In the genomic region with DNA sequence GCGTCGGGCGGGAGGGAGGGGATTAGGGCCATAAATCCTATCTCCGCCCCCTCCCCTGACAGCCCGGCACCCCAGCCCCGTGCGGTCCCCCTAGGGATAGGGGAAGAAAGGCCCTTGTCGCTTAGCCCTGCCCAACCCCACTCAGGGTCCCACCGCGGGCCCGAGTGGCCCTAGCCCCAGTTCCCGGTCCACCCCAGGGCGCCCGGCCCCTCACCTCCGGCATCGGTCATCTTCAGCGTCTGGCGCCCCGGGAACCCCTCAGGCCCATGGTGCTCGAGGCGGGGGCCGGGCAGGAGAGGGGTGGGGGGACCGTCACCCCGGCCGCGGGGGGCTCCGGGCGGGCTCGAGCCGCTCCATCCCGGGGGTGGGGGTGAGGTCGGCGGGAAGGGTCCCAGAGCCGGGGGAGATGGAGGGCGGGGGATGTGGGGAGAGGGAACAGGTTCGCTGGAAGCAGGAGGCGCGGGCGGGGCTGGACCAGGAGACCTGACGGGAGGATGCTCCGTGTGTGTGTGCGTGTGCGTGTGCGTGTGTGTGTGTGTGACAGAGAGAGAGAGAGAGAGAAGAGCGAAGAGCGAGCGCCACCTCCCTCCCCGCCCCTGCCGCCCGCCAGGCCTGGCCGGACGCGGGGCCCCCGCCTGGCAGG, we compare ENCODE assay signal across 8 cellular contexts. TPM values are rescaled to one million over a fixed set of nuclear protein-coding genes. Genes with fewer than 3 reads are reported as not detected.
DNase-seq lines count a peak whose midpoint lies in the region; ATAC-seq, FAIRE-seq and TF ChIP-seq lines count a peak whose summit lies in the region.

No MANE protein-coding gene starts in this region.

- H3K27ac Mint-ChIP-seq in activated T-cell treated with anti-CD3 and anti-CD28 coated beads, Interleukin-2, amount 50 U/mL, for 24 hours, result peak overlapping the region; percentile 37
- no peak overlapping the region for H3K27ac Mint-ChIP-seq in T-cell
- peak overlapping the region; percentile 44 for H3K27ac Mint-ChIP-seq in mesothelial cell of epicardium

- no peaks in the 10 kb centered on the region for H3K9me3 Mint-ChIP-seq in activated T-cell treated with anti-CD3 and anti-CD28 coated beads, Interleukin-2, amount 50 U/mL, for 24 hours
- no peaks in the 10 kb centered on the region for H3K9me3 Mint-ChIP-seq in T-cell
- no peaks in the 10 kb centered on the region for H3K9me3 Mint-ChIP-seq in mesothelial cell of epicardium

- POLR2A ChIA-PET in T-cell (lab: Charles Lee), result no interaction called here

- no peak for TF ChIP-seq CTCF in mesothelial cell of epicardium (IDR thresholded peaks at IDR 0.05; ENCODE audit: unreplicated experiment)

- peak overlapping the region; percentile 56 for H3K4me3 Mint-ChIP-seq in activated T-cell treated with anti-CD3 and anti-CD28 coated beads, Interleukin-2, amount 50 U/mL, for 24 hours
- H3K4me3 Mint-ChIP-seq in T-cell (peak overlapping the region; percentile 49 to 73 (median 66)), mesothelial cell of epicardium (peak overlapping the region; percentile 93)

- H3K27me3 Mint-ChIP-seq in activated T-cell treated with anti-CD3 and anti-CD28 coated beads, Interleukin-2, amount 50 U/mL, for 24 hours, result peaks cover 26% of the 10 kb centered on the region
- peaks cover 12 to 13% of the 10 kb centered on the region in 2 donors for H3K27me3 Mint-ChIP-seq in T-cell
- H3K27me3 Mint-ChIP-seq in mesothelial cell of epicardium (ENCODE audit: low read depth), result peaks cover 8% of the 10 kb centered on the region

- peaks cover 20% of the 10 kb centered on the region for H3K36me3 Mint-ChIP-seq in activated T-cell treated with anti-CD3 and anti-CD28 coated beads, Interleukin-2, amount 50 U/mL, for 24 hours (ENCODE audit: low read depth)
- no peaks in the 10 kb centered on the region for H3K36me3 Mint-ChIP-seq in T-cell
- H3K36me3 Mint-ChIP-seq in mesothelial cell of epicardium, result no peaks in the 10 kb centered on the region

- CTCF ChIA-PET in T-cell (lab: Charles Lee), result interaction anchor here in 1 of 2 donors (0.6 to 1.5 kb wide), 3 partner anchors 12 to 40 kb away, joined by 4 to 6 read pairs (median 4); no protein-coding TSS in a partner anchor

- no peak for FAIRE-seq in GM19239 (lab: Jason Lieb, UNC)

- ATAC-seq in T-cell (replicated peaks in 1 of 4) (peak; percentile 61 to 70 (median 64)), GM18907 (IDR thresholded peaks at IDR 0.05; ENCODE audit: unreplicated experiment) (no peak), GM21526 (IDR thresholded peaks at IDR 0.05; ENCODE audit: low FRiP score, unreplicated experiment) (no peak)

- peak; percentile 54 for DNase-seq in activated T-cell treated with anti-CD3 and anti-CD28 coated beads, Interleukin-2, amount 50 U/mL, for 24 hours
- no peak for DNase-seq in activated T-cell treated with anti-CD3 and anti-CD28 coated beads for 4 hours
- DNase-seq in T-cell, result peak in 26 of 34 experiments; percentile 27 to 62 (median 50)
- peak; percentile 26 to 56 for DNase-seq in dermis microvascular lymphatic vessel endothelial cell (ENCODE audit: low read depth in 2 of 2)
- DNase-seq in mesothelial cell of epicardium (ENCODE audit: low spot score in 2 of 2, unreplicated experiment in 2 of 2), result peak in 1 of 2 experiments; percentile 64
- no peak for DNase-seq in GM19239 (ENCODE audit: insufficient read length, low spot score)

- peaks cover 22% of the 10 kb centered on the region for H3K4me1 Mint-ChIP-seq in activated T-cell treated with anti-CD3 and anti-CD28 coated beads, Interleukin-2, amount 50 U/mL, for 24 hours (ENCODE audit: low read depth)
- H3K4me1 Mint-ChIP-seq in T-cell, result peaks cover 23 to 37% (median 34%) of the 10 kb centered on the region in 3 donors
- peaks cover 20% of the 10 kb centered on the region for H3K4me1 Mint-ChIP-seq in mesothelial cell of epicardium

RNA-seq across cellular contexts. Expression of gene SAMD14, which starts 0.5 kb away (rescaled TPM):
- total RNA-seq in T-cell (under 1 TPM; 0.23 to 0.70 (median 0.35) TPM), dermis microvascular lymphatic vessel endothelial cell (2.8 and 6.8 TPM in 2 replicates), mesothelial cell of epicardium (17.3 to 20.0 TPM (median 19.4 TPM) in 3 replicates)

RNA-seq across cellular contexts. Expression of gene PPP1R9B, which starts 21.1 kb away (rescaled TPM):
- total RNA-seq in T-cell, result 10 to 100 TPM; 69.5 to 95.9 (median 91.3) TPM
- 21.3 and 23.6 TPM in 2 replicates for total RNA-seq in dermis microvascular lymphatic vessel endothelial cell
- total RNA-seq in mesothelial cell of epicardium, result 56.4 to 58.6 TPM (median 56.6 TPM) in 3 replicates

RNA-seq across cellular contexts. Expression of gene PDK2, which starts 34.3 kb away (rescaled TPM):
- total RNA-seq in T-cell (10 to 100 TPM; 18.8 to 37.2 (median 30.0) TPM), dermis microvascular lymphatic vessel endothelial cell (8.0 and 20.5 TPM in 2 replicates), mesothelial cell of epicardium (44.6 to 46.0 TPM (median 45.4 TPM) in 3 replicates)

RNA-seq across cellular contexts. Expression of gene SGCA, which starts 36.4 kb away (rescaled TPM):
- total RNA-seq in T-cell (under 1 TPM in 1 of 5 donors, not detected in 4; 0.33 TPM), dermis microvascular lymphatic vessel endothelial cell (not detected in 2 replicates), mesothelial cell of epicardium (not detected in 3 replicates)

Comparison
In these comparisons a context has a peak if more than half of its experiments do, and no peak if none do; other contexts are left out.
1. DNase-seq: peak in activated T-cell treated with anti-CD3 and anti-CD28 coated beads, Interleukin-2, amount 50 U/mL, for 24 hours (single experiment), T-cell (26 of 34) and dermis microvascular lymphatic vessel endothelial cell (2 of 2); none in activated T-cell treated with anti-CD3 and anti-CD28 coated beads for 4 hours (single experiment) and GM19239 (single experiment).
2. H3K27ac Mint-ChIP-seq: peak in activated T-cell treated with anti-CD3 and anti-CD28 coated beads, Interleukin-2, amount 50 U/mL, for 24 hours (single experiment) and mesothelial cell of epicardium (single experiment); none in T-cell (0 of 2).
3. ATAC-seq: peak in T-cell (4 of 4); none in GM18907 (single experiment) and GM21526 (single experiment).
4. Peak in every context shown above with its lines, with median percentiles within 50 percentile points of each other: H3K4me3 Mint-ChIP-seq.